ENCODE assay signal across 1 cellular context in the genomic region with DNA sequence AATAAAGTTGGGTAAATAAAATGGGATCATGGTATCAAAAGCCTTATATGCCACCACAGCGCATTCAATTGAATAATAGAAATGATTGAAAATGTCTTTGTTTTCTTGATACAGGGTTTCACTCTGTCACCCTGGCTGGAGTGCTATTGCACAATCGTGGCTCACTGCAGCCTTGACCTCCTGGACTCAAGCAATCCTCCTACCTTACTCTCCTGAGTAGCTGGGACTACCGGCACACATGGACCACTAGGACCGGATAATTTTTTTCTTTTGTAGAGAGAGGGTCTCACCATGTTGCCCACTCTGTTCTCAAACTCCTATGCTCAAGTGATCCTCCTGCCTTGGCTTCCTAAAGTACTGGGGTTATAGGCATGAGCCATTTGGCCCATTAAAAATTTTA.
TF ChIP-seq lines count a peak whose summit lies in the region.

No MANE protein-coding gene starts in this region.

TF ChIP-seq in HepG2, 621 proteins besides CTCF, POLR2A, EP300 and RAD21 (continued from another document):
- TF ChIP-seq KLF16 (CRISPR knock-in tag; IDR thresholded peaks at IDR 0.05) (peak in 1 of 2 experiments; percentile 41; a peak in 1 of 4 replicates), ZNF101 (CRISPR knock-in tag; IDR thresholded peaks at IDR 0.05; ENCODE audit: borderline replicate concordance, low read depth) (no peak), NCOA1 (CRISPR knock-in tag; IDR thresholded peaks at IDR 0.05) (no peak), MIER3 (CRISPR knock-in tag; IDR thresholded peaks at IDR 0.05; ENCODE audit: borderline replicate concordance) (0 out of 2 replicates have a peak, but pooled peaks have one; percentile 41), TARDBP (CRISPR knock-in tag; IDR thresholded peaks at IDR 0.05) (peak; percentile 41; the same call in 1 of the 2 replicates), ZNF136 (CRISPR knock-in tag; IDR thresholded peaks at IDR 0.05; ENCODE audit: low read depth) (no peak), CEBPG (CRISPR knock-in tag; IDR thresholded peaks at IDR 0.05) (peak; percentile 98), CENPT (CRISPR knock-in tag; IDR thresholded peaks at IDR 0.05; ENCODE audit: low read depth) (no peak), NONO (IDR thresholded peaks at IDR 0.05) (no peak), NONO (CRISPR knock-in tag; conservative IDR thresholded peaks at IDR 0.05) (peak; percentile 55; the same call in 1 of the 2 replicates), NR2F2 (IDR thresholded peaks at IDR 0.05; ENCODE audit: borderline replicate concordance, low read depth) (peak; percentile 60), SOX6 (IDR thresholded peaks at IDR 0.05) (no peak), SOX6 (CRISPR knock-in tag; IDR thresholded peaks at IDR 0.05) (peak; percentile 81), ZMYM4 (CRISPR knock-in tag; IDR thresholded peaks at IDR 0.05) (peak; percentile 70), CREB1 (IDR thresholded peaks at IDR 0.05) (no peak), CREB1 (CRISPR knock-in tag; IDR thresholded peaks at IDR 0.05) (no peak), ZNF772 (CRISPR knock-in tag; IDR thresholded peaks at IDR 0.05) (0 out of 2 replicates have a peak, but pooled peaks have one; percentile 32), RXRB (CRISPR knock-in tag; IDR thresholded peaks at IDR 0.05; ENCODE audit: borderline replicate concordance) (peak; percentile 58; the same call in 1 of the 2 replicates), FOXA3 (CRISPR knock-in tag; IDR thresholded peaks at IDR 0.05) (peak; percentile 22; the same call in 1 of the 2 replicates), NFKB2 (CRISPR knock-in tag; IDR thresholded peaks at IDR 0.05; ENCODE audit: borderline replicate concordance) (no peak), ZFAT (CRISPR knock-in tag; conservative IDR thresholded peaks at IDR 0.05) (no peak), RAD51 (IDR thresholded peaks at IDR 0.05; ENCODE audit: borderline replicate concordance) (no peak), ZSCAN12 (CRISPR knock-in tag; IDR thresholded peaks at IDR 0.05) (no peak), ZNF589 (CRISPR knock-in tag; conservative IDR thresholded peaks at IDR 0.05) (no peak), SOX13 (IDR thresholded peaks at IDR 0.05) (0 out of 2 replicates have a peak, but pooled peaks have one; percentile 26), SOX13 (CRISPR knock-in tag; conservative IDR thresholded peaks at IDR 0.05 in 1 of 2, IDR thresholded peaks at IDR 0.05 in 1 of 2) (peak in 1 of 2 experiments; percentile 70; a peak in 1 of 4 replicates), GATAD2A (CRISPR knock-in tag; IDR thresholded peaks at IDR 0.05) (peak; percentile 79), SRF (IDR thresholded peaks at IDR 0.05; ENCODE audit: low read depth, low read length) (no peak), ZNF605 (CRISPR knock-in tag; IDR thresholded peaks at IDR 0.05) (no peak), ATF1 (CRISPR knock-in tag; IDR thresholded peaks at IDR 0.05) (no peak), HNF4A (CRISPR knock-in tag; IDR thresholded peaks at IDR 0.05) (peak; percentile 94), FOSL2 (CRISPR knock-in tag; IDR thresholded peaks at IDR 0.05) (peak; percentile 54; the same call in 1 of the 2 replicates), NR2F1 (CRISPR knock-in tag; IDR thresholded peaks at IDR 0.05) (peak; percentile 83 to 88), U2AF2 (IDR thresholded peaks at IDR 0.05; ENCODE audit: low read depth, low read length) (no peak), TBX2 (CRISPR knock-in tag; IDR thresholded peaks at IDR 0.05; ENCODE audit: borderline replicate concordance) (peak; percentile 44; the same call in 1 of the 2 replicates), HMG20A (CRISPR knock-in tag; IDR thresholded peaks at IDR 0.05; ENCODE audit: borderline replicate concordance) (peak; percentile 68; the same call in 1 of the 2 replicates), TCF7L2 (IDR thresholded peaks at IDR 0.05; ENCODE audit: low read depth, low read length) (no peak), ELF1 (CRISPR knock-in tag; IDR thresholded peaks at IDR 0.05) (peak; percentile 29; the same call in 1 of the 2 replicates), HDAC2 (CRISPR knock-in tag; IDR thresholded peaks at IDR 0.05) (peak; percentile 38; the same call in 1 of the 2 replicates), HOXA3 (CRISPR knock-in tag; IDR thresholded peaks at IDR 0.05) (no peak; the same call in 1 of the 2 replicates), DPF2 (CRISPR knock-in tag; IDR thresholded peaks at IDR 0.05; ENCODE audit: borderline replicate concordance, low read depth) (peak; percentile 84), SALL1 (CRISPR knock-in tag; IDR thresholded peaks at IDR 0.05) (peak; percentile 81), NFKBIZ (CRISPR knock-in tag; IDR thresholded peaks at IDR 0.05) (no peak), ZNF878 (CRISPR knock-in tag; IDR thresholded peaks at IDR 0.05) (no peak)
- TF ChIP-seq, protein P1, sequence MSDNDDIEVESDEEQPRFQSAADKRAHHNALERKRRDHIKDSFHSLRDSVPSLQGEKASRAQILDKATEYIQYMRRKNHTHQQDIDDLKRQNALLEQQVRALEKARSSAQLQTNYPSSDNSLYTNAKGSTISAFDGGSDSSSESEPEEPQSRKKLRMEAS (IDR thresholded peaks at IDR 0.05): 0 out of 2 replicates have a peak, but pooled peaks have one; percentile 29
- TF ChIP-seq, protein P2, sequence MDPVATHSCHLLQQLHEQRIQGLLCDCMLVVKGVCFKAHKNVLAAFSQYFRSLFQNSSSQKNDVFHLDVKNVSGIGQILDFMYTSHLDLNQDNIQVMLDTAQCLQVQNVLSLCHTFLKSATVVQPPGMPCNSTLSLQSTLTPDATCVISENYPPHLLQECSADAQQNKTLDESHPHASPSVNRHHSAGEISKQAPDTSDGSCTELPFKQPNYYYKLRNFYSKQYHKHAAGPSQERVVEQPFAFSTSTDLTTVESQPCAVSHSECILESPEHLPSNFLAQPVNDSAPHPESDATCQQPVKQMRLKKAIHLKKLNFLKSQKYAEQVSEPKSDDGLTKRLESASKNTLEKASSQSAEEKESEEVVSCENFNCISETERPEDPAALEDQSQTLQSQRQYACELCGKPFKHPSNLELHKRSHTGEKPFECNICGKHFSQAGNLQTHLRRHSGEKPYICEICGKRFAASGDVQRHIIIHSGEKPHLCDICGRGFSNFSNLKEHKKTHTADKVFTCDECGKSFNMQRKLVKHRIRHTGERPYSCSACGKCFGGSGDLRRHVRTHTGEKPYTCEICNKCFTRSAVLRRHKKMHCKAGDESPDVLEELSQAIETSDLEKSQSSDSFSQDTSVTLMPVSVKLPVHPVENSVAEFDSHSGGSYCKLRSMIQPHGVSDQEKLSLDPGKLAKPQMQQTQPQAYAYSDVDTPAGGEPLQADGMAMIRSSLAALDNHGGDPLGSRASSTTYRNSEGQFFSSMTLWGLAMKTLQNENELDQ (CRISPR knock-in tag; IDR thresholded peaks at IDR 0.05; ENCODE audit: borderline replicate concordance): no peak
- TF ChIP-seq, protein P3, sequence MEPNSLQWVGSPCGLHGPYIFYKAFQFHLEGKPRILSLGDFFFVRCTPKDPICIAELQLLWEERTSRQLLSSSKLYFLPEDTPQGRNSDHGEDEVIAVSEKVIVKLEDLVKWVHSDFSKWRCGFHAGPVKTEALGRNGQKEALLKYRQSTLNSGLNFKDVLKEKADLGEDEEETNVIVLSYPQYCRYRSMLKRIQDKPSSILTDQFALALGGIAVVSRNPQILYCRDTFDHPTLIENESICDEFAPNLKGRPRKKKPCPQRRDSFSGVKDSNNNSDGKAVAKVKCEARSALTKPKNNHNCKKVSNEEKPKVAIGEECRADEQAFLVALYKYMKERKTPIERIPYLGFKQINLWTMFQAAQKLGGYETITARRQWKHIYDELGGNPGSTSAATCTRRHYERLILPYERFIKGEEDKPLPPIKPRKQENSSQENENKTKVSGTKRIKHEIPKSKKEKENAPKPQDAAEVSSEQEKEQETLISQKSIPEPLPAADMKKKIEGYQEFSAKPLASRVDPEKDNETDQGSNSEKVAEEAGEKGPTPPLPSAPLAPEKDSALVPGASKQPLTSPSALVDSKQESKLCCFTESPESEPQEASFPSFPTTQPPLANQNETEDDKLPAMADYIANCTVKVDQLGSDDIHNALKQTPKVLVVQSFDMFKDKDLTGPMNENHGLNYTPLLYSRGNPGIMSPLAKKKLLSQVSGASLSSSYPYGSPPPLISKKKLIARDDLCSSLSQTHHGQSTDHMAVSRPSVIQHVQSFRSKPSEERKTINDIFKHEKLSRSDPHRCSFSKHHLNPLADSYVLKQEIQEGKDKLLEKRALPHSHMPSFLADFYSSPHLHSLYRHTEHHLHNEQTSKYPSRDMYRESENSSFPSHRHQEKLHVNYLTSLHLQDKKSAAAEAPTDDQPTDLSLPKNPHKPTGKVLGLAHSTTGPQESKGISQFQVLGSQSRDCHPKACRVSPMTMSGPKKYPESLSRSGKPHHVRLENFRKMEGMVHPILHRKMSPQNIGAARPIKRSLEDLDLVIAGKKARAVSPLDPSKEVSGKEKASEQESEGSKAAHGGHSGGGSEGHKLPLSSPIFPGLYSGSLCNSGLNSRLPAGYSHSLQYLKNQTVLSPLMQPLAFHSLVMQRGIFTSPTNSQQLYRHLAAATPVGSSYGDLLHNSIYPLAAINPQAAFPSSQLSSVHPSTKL (CRISPR knock-in tag; IDR thresholded peaks at IDR 0.05): peak; percentile 89
- TF ChIP-seq, protein P4, sequence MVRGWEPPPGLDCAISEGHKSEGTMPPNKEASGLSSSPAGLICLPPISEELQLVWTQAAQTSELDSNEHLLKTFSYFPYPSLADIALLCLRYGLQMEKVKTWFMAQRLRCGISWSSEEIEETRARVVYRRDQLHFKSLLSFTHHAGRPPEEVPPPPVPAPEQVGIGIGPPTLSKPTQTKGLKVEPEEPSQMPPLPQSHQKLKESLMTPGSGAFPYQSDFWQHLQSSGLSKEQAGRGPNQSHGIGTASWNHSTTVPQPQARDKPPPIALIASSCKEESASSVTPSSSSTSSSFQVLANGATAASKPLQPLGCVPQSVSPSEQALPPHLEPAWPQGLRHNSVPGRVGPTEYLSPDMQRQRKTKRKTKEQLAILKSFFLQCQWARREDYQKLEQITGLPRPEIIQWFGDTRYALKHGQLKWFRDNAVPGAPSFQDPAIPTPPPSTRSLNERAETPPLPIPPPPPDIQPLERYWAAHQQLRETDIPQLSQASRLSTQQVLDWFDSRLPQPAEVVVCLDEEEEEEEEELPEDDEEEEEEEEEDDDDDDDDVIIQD (CRISPR knock-in tag; IDR thresholded peaks at IDR 0.05; ENCODE audit: low read depth): peak; percentile 27; the same call in 1 of the 2 replicates
- TF ChIP-seq, protein P5, sequence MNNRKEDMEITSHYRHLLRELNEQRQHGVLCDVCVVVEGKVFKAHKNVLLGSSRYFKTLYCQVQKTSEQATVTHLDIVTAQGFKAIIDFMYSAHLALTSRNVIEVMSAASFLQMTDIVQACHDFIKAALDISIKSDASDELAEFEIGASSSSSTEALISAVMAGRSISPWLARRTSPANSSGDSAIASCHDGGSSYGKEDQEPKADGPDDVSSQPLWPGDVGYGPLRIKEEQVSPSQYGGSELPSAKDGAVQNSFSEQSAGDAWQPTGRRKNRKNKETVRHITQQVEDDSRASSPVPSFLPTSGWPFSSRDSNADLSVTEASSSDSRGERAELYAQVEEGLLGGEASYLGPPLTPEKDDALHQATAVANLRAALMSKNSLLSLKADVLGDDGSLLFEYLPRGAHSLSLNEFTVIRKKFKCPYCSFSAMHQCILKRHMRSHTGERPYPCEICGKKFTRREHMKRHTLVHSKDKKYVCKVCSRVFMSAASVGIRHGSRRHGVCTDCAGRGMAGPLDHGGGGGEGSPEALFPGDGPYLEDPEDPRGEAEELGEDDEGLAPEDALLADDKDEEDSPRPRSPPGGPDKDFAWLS (CRISPR knock-in tag; IDR thresholded peaks at IDR 0.05; ENCODE audit: borderline replicate concordance): no peak
- TF ChIP-seq, protein P6, sequence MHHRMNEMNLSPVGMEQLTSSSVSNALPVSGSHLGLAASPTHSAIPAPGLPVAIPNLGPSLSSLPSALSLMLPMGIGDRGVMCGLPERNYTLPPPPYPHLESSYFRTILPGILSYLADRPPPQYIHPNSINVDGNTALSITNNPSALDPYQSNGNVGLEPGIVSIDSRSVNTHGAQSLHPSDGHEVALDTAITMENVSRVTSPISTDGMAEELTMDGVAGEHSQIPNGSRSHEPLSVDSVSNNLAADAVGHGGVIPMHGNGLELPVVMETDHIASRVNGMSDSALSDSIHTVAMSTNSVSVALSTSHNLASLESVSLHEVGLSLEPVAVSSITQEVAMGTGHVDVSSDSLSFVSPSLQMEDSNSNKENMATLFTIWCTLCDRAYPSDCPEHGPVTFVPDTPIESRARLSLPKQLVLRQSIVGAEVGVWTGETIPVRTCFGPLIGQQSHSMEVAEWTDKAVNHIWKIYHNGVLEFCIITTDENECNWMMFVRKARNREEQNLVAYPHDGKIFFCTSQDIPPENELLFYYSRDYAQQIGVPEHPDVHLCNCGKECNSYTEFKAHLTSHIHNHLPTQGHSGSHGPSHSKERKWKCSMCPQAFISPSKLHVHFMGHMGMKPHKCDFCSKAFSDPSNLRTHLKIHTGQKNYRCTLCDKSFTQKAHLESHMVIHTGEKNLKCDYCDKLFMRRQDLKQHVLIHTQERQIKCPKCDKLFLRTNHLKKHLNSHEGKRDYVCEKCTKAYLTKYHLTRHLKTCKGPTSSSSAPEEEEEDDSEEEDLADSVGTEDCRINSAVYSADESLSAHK (CRISPR knock-in tag; IDR thresholded peaks at IDR 0.05; ENCODE audit: borderline replicate concordance): no peak
- TF ChIP-seq, protein P7, sequence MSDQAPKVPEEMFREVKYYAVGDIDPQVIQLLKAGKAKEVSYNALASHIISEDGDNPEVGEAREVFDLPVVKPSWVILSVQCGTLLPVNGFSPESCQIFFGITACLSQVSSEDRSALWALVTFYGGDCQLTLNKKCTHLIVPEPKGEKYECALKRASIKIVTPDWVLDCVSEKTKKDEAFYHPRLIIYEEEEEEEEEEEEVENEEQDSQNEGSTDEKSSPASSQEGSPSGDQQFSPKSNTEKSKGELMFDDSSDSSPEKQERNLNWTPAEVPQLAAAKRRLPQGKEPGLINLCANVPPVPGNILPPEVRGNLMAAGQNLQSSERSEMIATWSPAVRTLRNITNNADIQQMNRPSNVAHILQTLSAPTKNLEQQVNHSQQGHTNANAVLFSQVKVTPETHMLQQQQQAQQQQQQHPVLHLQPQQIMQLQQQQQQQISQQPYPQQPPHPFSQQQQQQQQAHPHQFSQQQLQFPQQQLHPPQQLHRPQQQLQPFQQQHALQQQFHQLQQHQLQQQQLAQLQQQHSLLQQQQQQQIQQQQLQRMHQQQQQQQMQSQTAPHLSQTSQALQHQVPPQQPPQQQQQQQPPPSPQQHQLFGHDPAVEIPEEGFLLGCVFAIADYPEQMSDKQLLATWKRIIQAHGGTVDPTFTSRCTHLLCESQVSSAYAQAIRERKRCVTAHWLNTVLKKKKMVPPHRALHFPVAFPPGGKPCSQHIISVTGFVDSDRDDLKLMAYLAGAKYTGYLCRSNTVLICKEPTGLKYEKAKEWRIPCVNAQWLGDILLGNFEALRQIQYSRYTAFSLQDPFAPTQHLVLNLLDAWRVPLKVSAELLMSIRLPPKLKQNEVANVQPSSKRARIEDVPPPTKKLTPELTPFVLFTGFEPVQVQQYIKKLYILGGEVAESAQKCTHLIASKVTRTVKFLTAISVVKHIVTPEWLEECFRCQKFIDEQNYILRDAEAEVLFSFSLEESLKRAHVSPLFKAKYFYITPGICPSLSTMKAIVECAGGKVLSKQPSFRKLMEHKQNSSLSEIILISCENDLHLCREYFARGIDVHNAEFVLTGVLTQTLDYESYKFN (CRISPR knock-in tag; conservative IDR thresholded peaks at IDR 0.05): peak; percentile 74
